9 cellular contexts compared by ENCODE assay signal in genomic region chr17:76709077-76709950, GRCh38. TPM values are rescaled to one million over a fixed set of nuclear protein-coding genes. Genes with fewer than 3 reads are reported as not detected.
A peak's percentile ranks its signal among the peaks of the same experiment; 100 is the strongest.
DNase-seq lines count a peak whose midpoint lies in the region; ATAC-seq, FAIRE-seq and TF ChIP-seq lines count a peak whose summit lies in the region.
"Had no signal": no experiment of that assay in that cellular context is flagged by ENCODE, and none has a peak within 500 bp of the region (broad histone marks: within the 10 kb centered on the region; RNA-seq: fewer than 3 reads in every experiment).

No MANE protein-coding gene starts in this region.

- no peaks in the 10 kb centered on the region for H3K27me3 ChIP-seq in upper lobe of right lung
- no peaks in the 10 kb centered on the region for H3K27me3 ChIP-seq in effector memory CD4-positive, alpha-beta T cell (replicated peaks; ENCODE audit: control insufficient read depth, insufficient read depth, low read length, poor library complexity, severe bottlenecking)

- ATAC-seq in upper lobe of right lung = peak; percentile 54
- ATAC-seq in GM18861 (IDR thresholded peaks at IDR 0.05; ENCODE audit: unreplicated experiment) = no peak

- H3K36me3 ChIP-seq in mesodermal cell (ENCODE audit: control insufficient read depth, insufficient read depth, low read length) = peaks cover 27% of the 10 kb centered on the region
- peaks cover 20% of the 10 kb centered on the region for H3K36me3 ChIP-seq in upper lobe of right lung
- peaks cover 8% of the 10 kb centered on the region for H3K36me3 ChIP-seq in effector memory CD4-positive, alpha-beta T cell (ENCODE audit: control insufficient read depth, insufficient read depth, low read length)

- intact Hi-C loops in upper lobe of right lung (cut with DNase I) = no loop called here

- H3K9me3 ChIP-seq in mesodermal cell (ENCODE audit: control insufficient read depth, low read length) (no peaks in the 10 kb centered on the region), upper lobe of right lung (no peaks in the 10 kb centered on the region)
- no peaks in the 10 kb centered on the region for H3K9me3 ChIP-seq in effector memory CD4-positive, alpha-beta T cell (ENCODE audit: control insufficient read depth, low read length)

- FAIRE-seq in endometrium (lab: Jason Lieb, UNC) = peak; percentile 85
- FAIRE-seq: TTC549 had no signal

- TF ChIP-seq CTCF in upper lobe of right lung (IDR thresholded peaks at IDR 0.05) = no peak

- peak; percentile 95 for DNase-seq in GM04504 (ENCODE audit: low read depth)
- peak; percentile 96 for DNase-seq in RKO (ENCODE audit: low spot score)
- peak; percentile 73 for DNase-seq in upper lobe of right lung
- no peak for DNase-seq in AML-193 (lab: John Stamatoyannopoulos, UW)
- DNase-seq in effector memory CD4-positive, alpha-beta T cell = no peak

- H3K27ac ChIP-seq in mesodermal cell (ENCODE audit: low read depth, low read length, severe bottlenecking) = peak overlapping the region; percentile 96
- peak overlapping the region; percentile 84 for H3K27ac ChIP-seq in upper lobe of right lung
- no peak overlapping the region for H3K27ac ChIP-seq in effector memory CD4-positive, alpha-beta T cell (ENCODE audit: insufficient read depth, low read length, poor library complexity, severe bottlenecking)

- H3K4me3 ChIP-seq in mesodermal cell (ENCODE audit: extremely low read depth, insufficient read depth, low read length, poor library complexity, severe bottlenecking) (peak overlapping the region; percentile 66), upper lobe of right lung (peak overlapping the region; percentile 75)
- H3K4me3 ChIP-seq in effector memory CD4-positive, alpha-beta T cell (ENCODE audit: insufficient read depth, low read depth, low read length, poor library complexity, severe bottlenecking) = no peak overlapping the region

- peaks cover 13% of the 10 kb centered on the region for H3K4me1 ChIP-seq in mesodermal cell (ENCODE audit: control insufficient read depth, insufficient read depth, low read length, poor library complexity, severe bottlenecking)
- peaks cover 34% of the 10 kb centered on the region for H3K4me1 ChIP-seq in upper lobe of right lung
- peaks cover 9% of the 10 kb centered on the region for H3K4me1 ChIP-seq in effector memory CD4-positive, alpha-beta T cell (ENCODE audit: control insufficient read depth, insufficient read depth, low read length, poor library complexity, severe bottlenecking)

- WGBS in mesodermal cell (ENCODE audit: insufficient coverage in 2 of 2), 2 experiments = 12 to 14% methylated on average over 21 to 25 of the region's 29 CpGs

RNA-seq across cellular contexts. Expression of gene MXRA7, which starts 1.5 kb away (rescaled TPM):
- polyA plus RNA-seq in mesodermal cell (2013, experiment 1 of 2) = 84.9 TPM
- polyA plus RNA-seq in mesodermal cell (2013, experiment 2 of 2) = 83.0 TPM
- 159 TPM for total RNA-seq in upper lobe of right lung

RNA-seq across cellular contexts. Expression of gene JMJD6, which starts 17.1 kb away (rescaled TPM):
- 26.7 TPM for polyA plus RNA-seq in mesodermal cell (2013, experiment 1 of 2)
- polyA plus RNA-seq in mesodermal cell (2013, experiment 2 of 2) = 19.3 TPM
- total RNA-seq in upper lobe of right lung = 29.6 TPM

RNA-seq across cellular contexts. Expression of gene METTL23, which starts 17.3 kb away (rescaled TPM):
- polyA plus RNA-seq in mesodermal cell (2013, experiment 1 of 2) = 33.0 TPM
- polyA plus RNA-seq in mesodermal cell (2013, experiment 2 of 2) = 28.1 TPM
- 31.6 TPM for total RNA-seq in upper lobe of right lung

RNA-seq across cellular contexts. Expression of gene SRSF2, which starts 27.8 kb away (rescaled TPM):
- 140 TPM for polyA plus RNA-seq in mesodermal cell (2013, experiment 1 of 2)
- polyA plus RNA-seq in mesodermal cell (2013, experiment 2 of 2) = 142 TPM
- 145 TPM for total RNA-seq in upper lobe of right lung

RNA-seq across cellular contexts. Expression of gene MFSD11, which starts 28.6 kb away (rescaled TPM):
- 21.6 TPM for polyA plus RNA-seq in mesodermal cell (2013, experiment 1 of 2)
- 25.1 TPM for polyA plus RNA-seq in mesodermal cell (2013, experiment 2 of 2)
- total RNA-seq in upper lobe of right lung = 32.3 TPM

Comparison
In these comparisons a context has a peak if more than half of its experiments do, and no peak if none do; other contexts are left out.
1. DNase-seq: peak in GM04504 (single experiment), RKO (single experiment) and upper lobe of right lung (single experiment); none in AML-193 (0 of 2) and effector memory CD4-positive, alpha-beta T cell (0 of 3).